Comparison of ENCODE assay signal across 16 cellular contexts in the genomic region with DNA sequence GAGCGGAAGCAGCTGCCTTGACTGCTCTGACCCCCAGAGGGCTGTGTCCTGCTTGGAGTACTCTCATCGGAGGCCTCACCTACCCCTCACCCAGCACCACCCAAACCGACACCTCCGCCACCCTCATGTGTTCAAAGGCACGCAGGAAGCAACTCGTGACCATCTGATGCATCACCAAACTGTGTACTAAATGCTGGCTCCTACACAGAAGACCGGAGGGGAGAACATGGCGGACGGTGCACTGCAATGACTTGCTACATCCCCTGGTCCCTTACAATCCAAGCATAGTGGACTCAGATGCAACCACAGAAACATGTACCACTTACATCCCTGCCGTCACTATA.
"Had no signal": no experiment of that assay in that cellular context is flagged by ENCODE, and none has a peak within 500 bp of the region (broad histone marks: within the 10 kb centered on the region; RNA-seq: fewer than 3 reads in every experiment).

No MANE protein-coding gene starts in this region.

- H3K9me3 ChIP-seq: adrenal gland, colonic mucosa, esophagus muscularis mucosa, left ventricle myocardium inferior, ovary, suprapubic skin, upper lobe of left lung had no signal

- H3K36me3 ChIP-seq: ovary had no signal

- DNase-seq: activated CD4-positive, alpha-beta T cell treated with anti-CD3 and anti-CD28 coated beads, Interleukin-2, amount 10 ng/mL, durations not matched to agents 24 days and 14 days; activated CD4-positive, CD25-positive, alpha-beta regulatory T cell; activated CD8-positive, alpha-beta memory T cell treated with anti-CD3 and anti-CD28 coated beads for 24 hours; activated naive CD4-positive, alpha-beta T cell; colonic mucosa; left ventricle myocardium inferior; upper lobe of left lung had no signal

- H3K4me3 ChIP-seq: adrenal gland, cardiac muscle cell, colonic mucosa, esophagus muscularis mucosa, hepatocyte, left ventricle myocardium inferior, ovary, suprapubic skin, upper lobe of left lung had no signal

- H3K27me3 ChIP-seq: adrenal gland, cardiac muscle cell, colonic mucosa, esophagus muscularis mucosa, hepatocyte, ovary, suprapubic skin, upper lobe of left lung had no signal

- H2AFZ ChIP-seq: hepatocyte had no signal

- H3K4me2 ChIP-seq: hepatocyte had no signal

- H3K27me3 Mint-ChIP-seq: activated CD4-positive, alpha-beta T cell treated with anti-CD3 and anti-CD28 coated beads, Interleukin-2, amount 10 ng/mL, durations not matched to agents 24 days and 14 days; memory B cell; stimulated activated naive CD8-positive, alpha-beta T cell treated with anti-CD3 and anti-CD28 coated beads, Interleukin-15, Interleukin-2, amounts not matched to agents 100 ng/mL and 50 ng/mL, for 24 hours had no signal

- H3K9me3 Mint-ChIP-seq: activated CD4-positive, alpha-beta T cell treated with anti-CD3 and anti-CD28 coated beads, Interleukin-2, amount 10 ng/mL, durations not matched to agents 24 days and 14 days; memory B cell; stimulated activated naive CD8-positive, alpha-beta T cell treated with anti-CD3 and anti-CD28 coated beads, Interleukin-15, Interleukin-2, amounts not matched to agents 100 ng/mL and 50 ng/mL, for 24 hours had no signal

- ATAC-seq: sciatic nerve had no signal

- H3K4me3 Mint-ChIP-seq: activated CD4-positive, alpha-beta T cell treated with anti-CD3 and anti-CD28 coated beads, Interleukin-2, amount 10 ng/mL, durations not matched to agents 24 days and 14 days; memory B cell; stimulated activated naive CD8-positive, alpha-beta T cell treated with anti-CD3 and anti-CD28 coated beads, Interleukin-15, Interleukin-2, amounts not matched to agents 100 ng/mL and 50 ng/mL, for 24 hours had no signal

- H3K27ac ChIP-seq: cardiac muscle cell, colonic mucosa, esophagus muscularis mucosa, hepatocyte, left ventricle myocardium inferior, ovary, suprapubic skin, upper lobe of left lung had no signal

- H3K27ac Mint-ChIP-seq: activated CD4-positive, alpha-beta T cell treated with anti-CD3 and anti-CD28 coated beads, Interleukin-2, amount 10 ng/mL, durations not matched to agents 24 days and 14 days; memory B cell had no signal
